Comparison of ENCODE assay signal across 32 cellular contexts in the genomic region with DNA sequence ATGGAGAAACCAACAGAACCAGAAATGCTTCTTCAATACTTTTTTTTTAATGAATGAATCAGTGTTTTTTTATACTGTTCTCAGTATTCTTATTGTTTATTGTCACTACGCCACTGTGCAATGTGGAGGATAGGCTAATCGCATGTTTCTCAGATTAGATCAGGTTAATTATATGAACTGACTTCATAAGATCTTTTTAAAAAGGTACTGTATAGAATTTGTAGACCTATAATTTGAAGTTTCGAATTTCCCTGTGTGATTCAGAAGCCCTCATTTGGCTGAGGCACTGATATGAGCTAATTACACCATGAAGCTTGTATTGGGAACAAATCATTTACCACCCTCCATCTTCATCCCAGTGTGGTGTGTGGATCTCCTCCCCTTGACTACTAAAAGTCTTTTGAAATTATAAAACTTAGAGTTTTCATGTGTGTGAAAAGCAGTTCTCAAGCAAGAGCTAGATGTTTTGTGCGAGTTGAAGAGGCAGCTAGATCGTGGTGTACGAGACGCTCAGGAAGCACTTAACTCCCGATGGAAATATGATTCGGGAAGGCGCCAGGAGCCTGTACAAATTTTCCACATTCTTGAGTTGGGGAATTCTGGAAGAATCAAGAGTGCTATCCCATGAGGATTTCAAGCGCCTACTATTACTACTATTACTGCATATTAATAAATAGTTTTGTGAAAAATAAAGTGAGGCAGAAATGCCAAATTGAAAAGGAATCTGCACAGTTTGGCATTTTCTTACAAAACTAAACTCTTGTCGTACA. TPM values are rescaled to one million over a fixed set of nuclear protein-coding genes. Genes with fewer than 3 reads are reported as not detected.
"Had no signal": no experiment of that assay in that cellular context is flagged by ENCODE, and none has a peak within 500 bp of the region (broad histone marks: within the 10 kb centered on the region; RNA-seq: fewer than 3 reads in every experiment).

No MANE protein-coding gene starts in this region.

- H3K9me3 ChIP-seq: ascending aorta, esophagus squamous epithelium, gastroesophageal sphincter, ovary, tibial artery had no signal

- H3K27me3 ChIP-seq: ascending aorta, brain microvascular endothelial cell, gastroesophageal sphincter, ovary, tibial artery had no signal

- H3K4me3 ChIP-seq: ascending aorta, esophagus squamous epithelium, gastroesophageal sphincter, ovary, smooth muscle cell, tibial artery had no signal

- H3K36me3 ChIP-seq: ascending aorta, brain microvascular endothelial cell, esophagus squamous epithelium, gastroesophageal sphincter, ovary, tibial artery had no signal

- DNase-seq: activated CD4-positive, alpha-beta memory T cell treated with anti-CD3 and anti-CD28 coated beads for 36 hours; activated CD4-positive, alpha-beta T cell treated with anti-CD3 and anti-CD28 coated beads for 48 hours; activated CD8-positive, alpha-beta memory T cell treated with anti-CD3 and anti-CD28 coated beads, Interleukin-2, amount 50 U/mL, for 4 hours; activated effector memory CD4-positive, alpha-beta T cell treated with anti-CD3 and anti-CD28 coated beads, Interleukin-2, amount 50 U/mL, for 16 hours; activated naive CD4-positive, alpha-beta T cell treated with anti-CD3 and anti-CD28 coated beads for 36 hours; activated naive CD8-positive, alpha-beta T cell treated with anti-CD3 and anti-CD28 coated beads for 36 hours; activated T-cell treated with anti-CD3 and anti-CD28 coated beads, Interleukin-2, amount 50 U/mL, for 1 hour; brain microvascular endothelial cell; central memory CD4-positive, alpha-beta T cell; endodermal cell; esophagus squamous epithelium; head of caudate nucleus; naive B cell; ovary; stimulated activated CD4-positive, alpha-beta T cell treated with anti-CD3 and anti-CD28 coated beads, Interleukin-1b, Interleukin-23, amount 100 ng/mL, for 48 hours; stimulated activated CD4-positive, alpha-beta T cell treated with anti-CD3 and anti-CD28 coated beads, Interleukin-4, amount 100 ng/mL, for 4 hours; stimulated activated CD8-positive, alpha-beta memory T cell treated with anti-CD3 and anti-CD28 coated beads, Interleukin-4, amount 100 ng/mL, for 48 hours; stimulated activated naive CD8-positive, alpha-beta T cell treated with anti-CD3 and anti-CD28 coated beads, Interleukin-15, amount 100 ng/mL, for 72 hours; T-helper 9 cell; tibial artery had no signal

- ATAC-seq: gastroesophageal sphincter; stimulated activated memory B cell treated with anti-CD40 and anti-IgM and Interleukin-4, amounts not matched to agents 10 μg/mL and 1 μg/mL and 100 μg/mL, for 72 hours; stimulated activated naive CD8-positive, alpha-beta T cell treated with anti-CD3 and anti-CD28 coated beads, Interleukin-15, amount 100 ng/mL, for 72 hours had no signal

- H3K27ac ChIP-seq: ascending aorta, brain microvascular endothelial cell, gastroesophageal sphincter, ovary, VCaP had no signal

- FAIRE-seq: islet of Langerhans, TTC549 had no signal

- H3K4me1 ChIP-seq: gastroesophageal sphincter had no signal

RNA-seq across cellular contexts. Expression of gene KCNE2, which starts 52.1 kb away (rescaled TPM):
- total RNA-seq: activated CD4-positive, alpha-beta memory T cell treated with anti-CD3 and anti-CD28 coated beads for 36 hours; activated CD8-positive, alpha-beta memory T cell treated with anti-CD3 and anti-CD28 coated beads for 36 hours; activated naive CD4-positive, alpha-beta T cell treated with anti-CD3 and anti-CD28 coated beads for 36 hours; activated naive CD8-positive, alpha-beta T cell treated with anti-CD3 and anti-CD28 coated beads for 36 hours; activated T-helper 1 cell treated with anti-CD3 and anti-CD28 coated beads, Interleukin-12 subunit alpha, Interleukin-12 subunit beta, Interleukin-2, Interleukin-4 antibody, amounts not matched to agents 30 ng/mL and 10 ng/mL and 1 ng/mL, durations not matched to agents 14 hours and 24 hours and 36 hours; ascending aorta; esophagus squamous epithelium; liver; renal cortical epithelial cell; smooth muscle cell; ureter had no signal
